In genomic region chr11:121024989-121025388, GRCh38 we compare ENCODE assay signal across 1 cellular context.
TF ChIP-seq lines count a peak whose summit lies in the region.

No MANE protein-coding gene starts in this region.

TF ChIP-seq in IMR-90, 13 proteins besides CTCF, POLR2A, EP300 and RAD21 (continued from another document):
- TF ChIP-seq BHLHE40 (IDR thresholded peaks at IDR 0.05; ENCODE audit: low read depth, low read length): no peak
